In the genomic region with DNA sequence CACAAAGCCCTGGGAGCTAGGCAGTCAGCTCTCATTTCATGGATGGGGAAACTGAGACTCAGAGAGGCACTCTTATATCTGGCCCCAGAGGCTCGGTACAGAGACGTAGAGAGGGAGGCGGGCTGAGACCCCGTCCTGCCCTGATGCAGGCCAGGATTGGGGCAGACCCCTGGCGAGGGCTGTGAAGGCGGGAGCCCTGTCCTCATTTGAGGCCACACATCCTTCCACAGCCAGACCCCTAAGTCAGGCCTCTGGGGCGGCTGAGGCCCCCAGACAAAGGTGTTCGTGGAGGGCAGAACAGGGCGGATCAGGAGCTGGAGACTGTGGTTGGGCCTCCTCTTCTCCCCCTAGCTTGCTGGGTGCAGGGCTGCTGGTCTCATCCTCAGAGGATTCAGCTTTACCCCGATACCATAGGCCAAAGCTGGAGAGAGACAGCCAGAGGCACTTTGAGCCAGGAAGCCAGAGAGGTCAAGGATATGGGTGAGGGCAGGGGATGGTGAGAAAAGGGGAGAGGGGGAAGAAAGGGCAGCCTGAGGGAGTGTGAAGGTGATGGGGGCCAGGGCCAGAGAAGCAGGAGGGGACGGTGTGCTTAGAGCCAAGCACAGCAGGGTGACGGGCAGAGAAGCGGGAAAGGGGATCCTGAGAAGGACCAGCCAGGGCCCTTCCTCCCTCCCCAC, we compare ENCODE assay signal across 15 cellular contexts. TPM values are rescaled to one million over a fixed set of nuclear protein-coding genes. Genes with fewer than 3 reads are reported as not detected.
A peak's percentile ranks its signal among the peaks of the same experiment; 100 is the strongest.
DNase-seq lines count a peak whose midpoint lies in the region; ATAC-seq, FAIRE-seq and TF ChIP-seq lines count a peak whose summit lies in the region.
"Had no signal": no experiment of that assay in that cellular context is flagged by ENCODE, and none has a peak within 500 bp of the region (broad histone marks: within the 10 kb centered on the region; RNA-seq: fewer than 3 reads in every experiment).

No MANE protein-coding gene starts in this region.

- H2BK120ac ChIP-seq in neuronal stem cell (ENCODE audit: low read depth, low read length), result no peak overlapping the region

- POLR2A ChIA-PET in HepG2 (lab: Yijun Ruan, JAX), result no interaction called here

- H2BK15ac ChIP-seq in neuronal stem cell (ENCODE audit: low read length), result peak overlapping the region; percentile 98

- no peak overlapping the region for H3K23ac ChIP-seq in neuronal stem cell (ENCODE audit: low read depth, low read length, poor library complexity)

- H3K9ac ChIP-seq in liver (ENCODE audit: low read depth in 1 of 2, low read length in 2 of 2) (no peak overlapping the region), HepG2 (ENCODE audit: insufficient read depth, low read depth, low read length) (no peak overlapping the region), neuronal stem cell (ENCODE audit: low read depth, low read length, poor library complexity) (peak overlapping the region; percentile 60)

- no peak overlapping the region for H2AFZ ChIP-seq in HepG2 (ENCODE audit: low read length)
- peak overlapping the region; percentile 75 for H2AFZ ChIP-seq in neuronal stem cell (ENCODE audit: low read length)

- peak overlapping the region; percentile 13 for H3K14ac ChIP-seq in neuronal stem cell (ENCODE audit: low read length)

- H3K4me1 ChIP-seq in liver (ENCODE audit: control insufficient read depth in 4 of 4, insufficient read depth in 4 of 4, low read length in 3 of 4), result peaks cover 11 to 59% (median 34%) of the 10 kb centered on the region in 4 donors
- peaks cover 61% of the 10 kb centered on the region for H3K4me1 ChIP-seq in HepG2 (ENCODE audit: insufficient read depth, low read length)
- H3K4me1 ChIP-seq in neuronal stem cell (ENCODE audit: control insufficient read depth in 2 of 2, insufficient read depth in 1 of 2, low read depth in 1 of 2, low read length in 2 of 2), result peaks cover 17 to 36% of the 10 kb centered on the region in 2 donors
- H3K4me1 ChIP-seq in uterus, result peaks cover 0 to 20% of the 10 kb centered on the region in 2 donors

- H3K27me3 ChIP-seq in liver (ENCODE audit: control insufficient read depth in 4 of 4, insufficient read depth in 4 of 4, low read length in 3 of 4) (no peaks in the 10 kb centered on the region), HepG2 (ENCODE audit: control insufficient read depth in 1 of 2, insufficient read depth in 2 of 2, low read length in 2 of 2) (peaks cover 0 to 5% of the 10 kb centered on the region in 2 experiments; a peak in 1 of 5 replicates), dorsolateral prefrontal cortex (no peaks in the 10 kb centered on the region), neuronal stem cell (ENCODE audit: control insufficient read depth in 3 of 3, insufficient read depth in 3 of 3, low read depth in 1 of 3, low read length in 3 of 3) (peaks cover 0 to 27% (median 0%) of the 10 kb centered on the region in 3 experiments), uterus (no peaks in the 10 kb centered on the region)

- H2BK5ac ChIP-seq in neuronal stem cell (ENCODE audit: low read length), result no peak overlapping the region

- intact Hi-C loops in HepG2 (cut with micrococcal nuclease; ENCODE audit: unreplicated experiment), result no loop called here
- intact Hi-C loops in dorsolateral prefrontal cortex (cut with DNase I), result loop anchor here (5.0 kb wide), 2 partner anchors 74 to 389 kb away; no protein-coding TSS in a partner anchor
- intact Hi-C loops in uterus (cut with DNase I; ENCODE audit: low total_unique reads), result loop anchor here (5.0 kb wide), 1 partner anchor 64 kb away; no protein-coding TSS in a partner anchor

- H4K8ac ChIP-seq in neuronal stem cell (ENCODE audit: low read depth, low read length), result no peak overlapping the region

- in situ Hi-C loops in HepG2 (cut with HindIII; ENCODE audit: extremely low pct_ligation_motif_present, low pct_unique_long_range_greater_than_20kb) (no loop called here), GM13976 (cut with MboI; ENCODE audit: low sequenced_read_pairs, unreplicated experiment) (no loop called here)

- no peak for TF ChIP-seq POLR2A in HepG2 (IDR thresholded peaks at IDR 0.05; ENCODE audit: insufficient read depth in 1 of 2, low read depth in 2 of 2, low read length in 2 of 2)
- TF ChIP-seq POLR2A in uterus (IDR thresholded peaks at IDR 0.05), result no peak

- no peak for DNase-seq in HepG2 (ENCODE audit: low spot score)
- no peak for DNase-seq in dorsolateral prefrontal cortex
- no peak for DNase-seq in neuronal stem cell (ENCODE audit: low spot score)
- no peak for DNase-seq in uterus
- DNase-seq in GM13976 (ENCODE audit: low spot score), result no peak
- DNase-seq in H4 (ENCODE audit: low spot score), result no peak
- DNase-seq: activated CD8-positive, alpha-beta memory T cell treated with anti-CD3 and anti-CD28 coated beads, Interleukin-2, amount 10 ng/mL, durations not matched to agents 7 days and 5 days; foreskin melanocyte; GOT3; NCI-H446; stimulated activated CD8-positive, alpha-beta memory T cell treated with anti-CD3 and anti-CD28 coated beads, Interleukin-4, amount 100 ng/mL, for 48 hours had no signal

- CTCF ChIA-PET in HepG2 (lab: Yijun Ruan, JAX; ENCODE audit: low intra/inter-chr PET ratio, low total read pairs), result no interaction called here

- H3K79me2 ChIP-seq in HepG2 (ENCODE audit: insufficient read depth, low read length), result no peaks in the 10 kb centered on the region

- no peak for FAIRE-seq in HepG2 (lab: Jason Lieb, UNC)
- FAIRE-seq: GM18507 had no signal

- peaks cover 7 to 11% (median 9%) of the 10 kb centered on the region in 4 donors for H3K36me3 ChIP-seq in liver (ENCODE audit: control insufficient read depth in 4 of 4, insufficient read depth in 3 of 4, low read depth in 1 of 4, low read length in 3 of 4)
- H3K36me3 ChIP-seq in HepG2 (replicated peaks in 1 of 2; ENCODE audit: control insufficient read depth in 1 of 2, insufficient read depth in 2 of 2, low read length in 2 of 2), result peaks cover 8% of the 10 kb centered on the region in 2 experiments; a peak in 4 of 5 replicates
- peaks cover 9 to 22% of the 10 kb centered on the region in 2 donors for H3K36me3 ChIP-seq in neuronal stem cell (replicated peaks in 1 of 2; ENCODE audit: control insufficient read depth in 2 of 2, insufficient read depth in 2 of 2, low read length in 2 of 2)
- H3K36me3 ChIP-seq in uterus, result no peaks in the 10 kb centered on the region

- no peak overlapping the region for H4K91ac ChIP-seq in neuronal stem cell (ENCODE audit: low read depth, low read length, poor library complexity)

- no TSS peak for BruUV-seq in HepG2 (replicated peaks; lab: Mats Ljungman, UMichigan)

- TF ChIP-seq EP300 in HepG2 (IDR thresholded peaks at IDR 0.05; ENCODE audit: low read depth in 2 of 2, low read length in 2 of 2) (no peak), HepG2 (CRISPR knock-in tag; IDR thresholded peaks at IDR 0.05; ENCODE audit: borderline replicate concordance) (no peak)

- 84% methylated on average over 13 of the region's 13 CpGs for WGBS in liver
- 82% methylated on average over 8 of the region's 13 CpGs for WGBS in HepG2 (ENCODE audit: low lambda C conversion rate)
- WGBS in neuronal stem cell (ENCODE audit: extremely low coverage in 2 of 2, insufficient read length in 2 of 2, insufficient replicate concordance in 1 of 2), 2 donors, result no CpG with 5 or more reads among the region's 13 CpGs

- no peak for TF ChIP-seq CTCF in liver (IDR thresholded peaks at IDR 0.05; ENCODE audit: low read depth, low read length, missing input control)
- no peak for TF ChIP-seq CTCF in HepG2 (CRISPR knock-in tag; IDR thresholded peaks at IDR 0.05)
- TF ChIP-seq CTCF in dorsolateral prefrontal cortex (IDR thresholded peaks at IDR 0.05 in 54 of 56, conservative IDR thresholded peaks at IDR 0.05 in 2 of 56; ENCODE audit: low read depth in 1 of 56, partially characterized antibody in 56 of 56), result no peak
- TF ChIP-seq CTCF in uterus (IDR thresholded peaks at IDR 0.05), result no peak
- TF ChIP-seq CTCF in GM13976 (IDR thresholded peaks at IDR 0.05; ENCODE audit: borderline replicate concordance, control extremely low read depth, extremely low read depth, insufficient read depth, missing control alignments), result no peak

- H3K4me3 ChIP-seq in liver (ENCODE audit: low read depth in 1 of 3, low read length in 3 of 3) (no peak overlapping the region), HepG2 (replicated peaks in 1 of 3; ENCODE audit: insufficient read depth in 1 of 3, low read depth in 2 of 3, low read length in 3 of 3) (no peak overlapping the region), dorsolateral prefrontal cortex (peak overlapping the region in 11 of 59 donors; percentile 33 to 69 (median 54)), neuronal stem cell (ENCODE audit: low read length in 2 of 2) (peak overlapping the region in 1 of 2 donors; percentile 19), uterus (no peak overlapping the region)

- no peak overlapping the region for H2BK12ac ChIP-seq in neuronal stem cell (ENCODE audit: low read length)

- H3K4me2 ChIP-seq in HepG2 (ENCODE audit: low read depth, low read length), result no peak overlapping the region
- no peak overlapping the region for H3K4me2 ChIP-seq in neuronal stem cell (ENCODE audit: insufficient read depth, low read length, poor library complexity, severe bottlenecking)

- peak overlapping the region; percentile 88 for H2AK5ac ChIP-seq in neuronal stem cell (ENCODE audit: low read depth, low read length)

- peak overlapping the region; percentile 42 to 69 for H3K27ac ChIP-seq in liver (ENCODE audit: low read depth in 1 of 2, low read length in 2 of 2)
- no peak overlapping the region for H3K27ac ChIP-seq in HepG2 (ENCODE audit: extremely low read length, insufficient read depth, low read length)
- H3K27ac ChIP-seq in dorsolateral prefrontal cortex, result peak overlapping the region in 36 of 59 donors; percentile 7 to 82 (median 68)
- no peak overlapping the region for H3K27ac ChIP-seq in neuronal stem cell (replicated peaks; ENCODE audit: low read length)
- H3K27ac ChIP-seq in uterus, result peak overlapping the region; percentile 56 to 75

- H3K9me3 ChIP-seq in liver (ENCODE audit: control insufficient read depth in 4 of 4, low read length in 3 of 4), result no peaks in the 10 kb centered on the region
- H3K9me3 ChIP-seq in HepG2 (ENCODE audit: low read length), result no peaks in the 10 kb centered on the region
- H3K9me3 ChIP-seq in neuronal stem cell (replicated peaks in 1 of 2; ENCODE audit: control insufficient read depth in 2 of 2, insufficient read depth in 1 of 2, low read depth in 1 of 2, low read length in 2 of 2), result peaks cover 0 to 4% of the 10 kb centered on the region in 2 donors
- no peaks in the 10 kb centered on the region for H3K9me3 ChIP-seq in uterus

- no peak for ATAC-seq in HepG2
- no peak for ATAC-seq in activated CD4-positive, CD25-positive, alpha-beta regulatory T cell treated with anti-CD3 and anti-CD28 coated beads, Interleukin-2, amount 50 U/mL, for 24 hours
- ATAC-seq: activated CD8-positive, alpha-beta memory T cell treated with anti-CD3 and anti-CD28 coated beads, Interleukin-2, amount 10 ng/mL, durations not matched to agents 7 days and 5 days; Panc1 had no signal

- no peak overlapping the region for H3K18ac ChIP-seq in neuronal stem cell (ENCODE audit: low read length)

- no peak overlapping the region for H3K4ac ChIP-seq in neuronal stem cell (ENCODE audit: low read length)

- H4K20me1 ChIP-seq in HepG2 (ENCODE audit: insufficient read depth, low read length), result peaks cover 6% of the 10 kb centered on the region; the same call in 1 of the 2 replicates

- TF ChIP-seq RAD21 in liver (IDR thresholded peaks at IDR 0.05), result no peak
- TF ChIP-seq RAD21 in HepG2 (CRISPR knock-in tag; IDR thresholded peaks at IDR 0.05), result no peak

- peaks cover 2% of the 10 kb centered on the region for H3K79me1 ChIP-seq in neuronal stem cell (ENCODE audit: low read depth, low read length)

RNA-seq across cellular contexts. Expression of a gene that starts 0.8 kb away (rescaled TPM):
- total RNA-seq in liver (10 to 100 TPM; 10.9 to 11.9 TPM), HepG2 (2016; rRNA removed; fragmentation: Illumina TruSeq; extraction: Trizol) (0.24 TPM in 1 of 2 replicates, not detected in the other), dorsolateral prefrontal cortex (10 to 100 TPM in 39 of 120 experiments, 1 to 10 TPM in 81; 5.1 to 21.7 (median 8.7) TPM), uterus (10 to 100 TPM in 2 of 4 donors, 1 to 10 TPM in 2; 4.4 to 33.2 (median 14.2) TPM)
- polyA plus RNA-seq in liver (1 to 10 TPM; 1.3 to 5.9 TPM), HepG2 (2011; rRNA removed) (0.71 and 0.72 TPM in 2 replicates)
- 0.09 TPM in 1 of 2 replicates, not detected in the other for total RNA-seq in HepG2 (2016; cell fraction: cytosol; rRNA removed; fragmentation: Illumina TruSeq; extraction: Trizol; ENCODE audit: low read depth)
- 0.04 TPM in 1 of 2 replicates, not detected in the other for total RNA-seq in HepG2 (2016; cell fraction: insoluble cytoplasmic fraction; rRNA removed; fragmentation: Illumina TruSeq; extraction: Trizol)
- total RNA-seq in HepG2 (2016; cell fraction: membrane; rRNA removed; fragmentation: Illumina TruSeq; extraction: Trizol), result 0.07 and 0.09 TPM in 2 replicates
- total RNA-seq in HepG2 (2016; cell fraction: nucleus; rRNA removed; fragmentation: Illumina TruSeq; extraction: Trizol), result 0.16 and 0.34 TPM in 2 replicates
- 0.17 and 0.25 TPM in 2 replicates for polyA plus RNA-seq in HepG2 (2011; cell fraction: cytosol; rRNA removed)
- 7.1 and 9.1 TPM in 2 replicates for polyA plus RNA-seq in HepG2 (2011; cell fraction: nucleus; rRNA removed)
- 0.39 and 0.59 TPM in 2 replicates for polyA plus RNA-seq in HepG2 (2012)
- polyA plus RNA-seq in HepG2 (2016; cell fraction: cytosol; fragmentation: Illumina TruSeq; extraction: Trizol; ENCODE audit: low read depth), result not detected in 2 replicates
- polyA plus RNA-seq in HepG2 (2016; cell fraction: insoluble cytoplasmic fraction; fragmentation: Illumina TruSeq; extraction: Trizol; ENCODE audit: low read depth), result not detected in 2 replicates
- not detected in 2 replicates for polyA plus RNA-seq in HepG2 (2016; cell fraction: membrane; fragmentation: Illumina TruSeq; extraction: Trizol; ENCODE audit: low read depth)
- 0.44 and 0.51 TPM in 2 replicates for polyA plus RNA-seq in HepG2 (2016; cell fraction: nucleus; fragmentation: Illumina TruSeq; extraction: Trizol; ENCODE audit: insufficient read depth, low read depth)
- polyA minus RNA-seq in HepG2 (2011; rRNA and poly(A)+ RNA removed; ENCODE audit: low replicate concordance), result 0.23 and 0.68 TPM in 2 replicates
- polyA minus RNA-seq in HepG2 (2011; cell fraction: cytosol; rRNA and poly(A)+ RNA removed), result not detected in 2 replicates
- polyA minus RNA-seq in HepG2 (2011; cell fraction: nucleus; rRNA and poly(A)+ RNA removed), result 0.99 and 1.5 TPM in 2 replicates
- polyA plus RNA-seq in neuronal stem cell (2013, experiment 1 of 2), result 0.67 TPM
- polyA plus RNA-seq in neuronal stem cell (2013, experiment 2 of 2), result 0.69 TPM
- 0.06 TPM in 1 of 2 replicates, not detected in the other for total RNA-seq in H4 (2014; rRNA removed; shearing (Covaris generic))

RNA-seq across cellular contexts. Expression of a gene that starts 3.3 kb away (rescaled TPM):
- 10 to 100 TPM; 26.5 to 47.4 TPM for total RNA-seq in liver
- polyA plus RNA-seq in liver, result 10 to 100 TPM in 1 of 2 donors, 1 to 10 TPM in 1; 7.9 to 18.5 TPM
- total RNA-seq in HepG2 (2016; rRNA removed; fragmentation: Illumina TruSeq; extraction: Trizol), result 4.7 and 6.6 TPM in 2 replicates
- total RNA-seq in HepG2 (2016; cell fraction: cytosol; rRNA removed; fragmentation: Illumina TruSeq; extraction: Trizol; ENCODE audit: low read depth), result 19.7 and 24.4 TPM in 2 replicates
- total RNA-seq in HepG2 (2016; cell fraction: insoluble cytoplasmic fraction; rRNA removed; fragmentation: Illumina TruSeq; extraction: Trizol), result 5.0 and 7.1 TPM in 2 replicates
- 13.1 and 14.3 TPM in 2 replicates for total RNA-seq in HepG2 (2016; cell fraction: membrane; rRNA removed; fragmentation: Illumina TruSeq; extraction: Trizol)
- 3.3 and 3.9 TPM in 2 replicates for total RNA-seq in HepG2 (2016; cell fraction: nucleus; rRNA removed; fragmentation: Illumina TruSeq; extraction: Trizol)
- polyA plus RNA-seq in HepG2 (2011; rRNA removed), result 8.1 and 9.4 TPM in 2 replicates
- 4.3 and 6.7 TPM in 2 replicates for polyA plus RNA-seq in HepG2 (2011; cell fraction: cytosol; rRNA removed)
- 19.2 and 23.3 TPM in 2 replicates for polyA plus RNA-seq in HepG2 (2011; cell fraction: nucleus; rRNA removed)
- polyA plus RNA-seq in HepG2 (2012), result 4.5 and 5.2 TPM in 2 replicates
- 24.9 and 29.6 TPM in 2 replicates for polyA plus RNA-seq in HepG2 (2016; cell fraction: cytosol; fragmentation: Illumina TruSeq; extraction: Trizol; ENCODE audit: low read depth)
- 3.9 and 6.6 TPM in 2 replicates for polyA plus RNA-seq in HepG2 (2016; cell fraction: insoluble cytoplasmic fraction; fragmentation: Illumina TruSeq; extraction: Trizol; ENCODE audit: low read depth)
- polyA plus RNA-seq in HepG2 (2016; cell fraction: membrane; fragmentation: Illumina TruSeq; extraction: Trizol; ENCODE audit: low read depth), result 12.1 and 14.0 TPM in 2 replicates
- 6.7 and 7.6 TPM in 2 replicates for polyA plus RNA-seq in HepG2 (2016; cell fraction: nucleus; fragmentation: Illumina TruSeq; extraction: Trizol; ENCODE audit: insufficient read depth, low read depth)
- polyA minus RNA-seq in HepG2 (2011; rRNA and poly(A)+ RNA removed; ENCODE audit: low replicate concordance), result 5.6 and 7.3 TPM in 2 replicates
- polyA minus RNA-seq in HepG2 (2011; cell fraction: cytosol; rRNA and poly(A)+ RNA removed), result 5.0 TPM in 2 replicates
- polyA minus RNA-seq in HepG2 (2011; cell fraction: nucleus; rRNA and poly(A)+ RNA removed), result 6.0 and 9.0 TPM in 2 replicates
- 10 to 100 TPM in 111 of 120 experiments, 1 to 10 TPM in 9; 5.3 to 27.4 (median 14.8) TPM for total RNA-seq in dorsolateral prefrontal cortex
- polyA plus RNA-seq in neuronal stem cell (2013, experiment 1 of 2), result 4.3 TPM
- polyA plus RNA-seq in neuronal stem cell (2013, experiment 2 of 2), result 4.0 TPM
- total RNA-seq in uterus, result 10 to 100 TPM in 2 of 4 donors, 1 to 10 TPM in 2; 1.5 to 13.3 (median 8.5) TPM
- 3.2 and 4.9 TPM in 2 replicates for total RNA-seq in H4 (2014; rRNA removed; shearing (Covaris generic))

RNA-seq across cellular contexts. Expression of a gene that starts 17.7 kb away (rescaled TPM):
- total RNA-seq in liver (1 to 10 TPM; 4.8 to 7.9 TPM), HepG2 (2016; rRNA removed; fragmentation: Illumina TruSeq; extraction: Trizol) (3.3 and 7.3 TPM in 2 replicates), dorsolateral prefrontal cortex (10 to 100 TPM; 27.7 to 80.6 (median 45.9) TPM), uterus (10 to 100 TPM in 1 of 4 donors, 1 to 10 TPM in 3; 3.6 to 15.6 (median 6.8) TPM)
- polyA plus RNA-seq in liver (1 to 10 TPM in 1 of 2 donors, under 1 TPM in 1; 0.63 to 4.7 TPM), HepG2 (2011; rRNA removed) (20.0 and 26.7 TPM in 2 replicates)
- 0.97 and 1.3 TPM in 2 replicates for total RNA-seq in HepG2 (2016; cell fraction: cytosol; rRNA removed; fragmentation: Illumina TruSeq; extraction: Trizol; ENCODE audit: low read depth)
- 2.0 and 8.1 TPM in 2 replicates for total RNA-seq in HepG2 (2016; cell fraction: insoluble cytoplasmic fraction; rRNA removed; fragmentation: Illumina TruSeq; extraction: Trizol)
- 4.2 and 4.8 TPM in 2 replicates for total RNA-seq in HepG2 (2016; cell fraction: membrane; rRNA removed; fragmentation: Illumina TruSeq; extraction: Trizol)
- total RNA-seq in HepG2 (2016; cell fraction: nucleus; rRNA removed; fragmentation: Illumina TruSeq; extraction: Trizol), result 6.5 and 9.2 TPM in 2 replicates
- 24.6 and 32.6 TPM in 2 replicates for polyA plus RNA-seq in HepG2 (2011; cell fraction: cytosol; rRNA removed)
- 23.0 and 27.0 TPM in 2 replicates for polyA plus RNA-seq in HepG2 (2011; cell fraction: nucleus; rRNA removed)
- polyA plus RNA-seq in HepG2 (2012), result 23.6 and 32.7 TPM in 2 replicates
- 1.1 and 1.6 TPM in 2 replicates for polyA plus RNA-seq in HepG2 (2016; cell fraction: cytosol; fragmentation: Illumina TruSeq; extraction: Trizol; ENCODE audit: low read depth)
- polyA plus RNA-seq in HepG2 (2016; cell fraction: insoluble cytoplasmic fraction; fragmentation: Illumina TruSeq; extraction: Trizol; ENCODE audit: low read depth), result 3.0 and 4.3 TPM in 2 replicates
- 2.7 and 2.9 TPM in 2 replicates for polyA plus RNA-seq in HepG2 (2016; cell fraction: membrane; fragmentation: Illumina TruSeq; extraction: Trizol; ENCODE audit: low read depth)
- polyA plus RNA-seq in HepG2 (2016; cell fraction: nucleus; fragmentation: Illumina TruSeq; extraction: Trizol; ENCODE audit: insufficient read depth, low read depth), result 12.1 and 13.4 TPM in 2 replicates
- polyA minus RNA-seq in HepG2 (2011; rRNA and poly(A)+ RNA removed; ENCODE audit: low replicate concordance), result 35.9 and 121 TPM in 2 replicates
- 22.7 and 26.1 TPM in 2 replicates for polyA minus RNA-seq in HepG2 (2011; cell fraction: cytosol; rRNA and poly(A)+ RNA removed)
- 18.9 and 19.1 TPM in 2 replicates for polyA minus RNA-seq in HepG2 (2011; cell fraction: nucleus; rRNA and poly(A)+ RNA removed)
- 11.3 TPM for polyA plus RNA-seq in neuronal stem cell (2013, experiment 1 of 2)
- 11.0 TPM for polyA plus RNA-seq in neuronal stem cell (2013, experiment 2 of 2)
- 2.9 and 4.7 TPM in 2 replicates for total RNA-seq in H4 (2014; rRNA removed; shearing (Covaris generic))

RNA-seq across cellular contexts. Expression of a gene that starts 38.3 kb away (rescaled TPM):
- total RNA-seq in liver, result 100 to 1,000 TPM; 103 to 110 TPM
- polyA plus RNA-seq in liver, result 10 to 100 TPM; 50.2 to 61.1 TPM
- total RNA-seq in HepG2 (2016; rRNA removed; fragmentation: Illumina TruSeq; extraction: Trizol), result 112 and 318 TPM in 2 replicates
- 27.9 and 29.6 TPM in 2 replicates for total RNA-seq in HepG2 (2016; cell fraction: cytosol; rRNA removed; fragmentation: Illumina TruSeq; extraction: Trizol; ENCODE audit: low read depth)
- total RNA-seq in HepG2 (2016; cell fraction: insoluble cytoplasmic fraction; rRNA removed; fragmentation: Illumina TruSeq; extraction: Trizol), result 104 and 284 TPM in 2 replicates
- 59.5 and 61.6 TPM in 2 replicates for total RNA-seq in HepG2 (2016; cell fraction: membrane; rRNA removed; fragmentation: Illumina TruSeq; extraction: Trizol)
- 124 and 135 TPM in 2 replicates for total RNA-seq in HepG2 (2016; cell fraction: nucleus; rRNA removed; fragmentation: Illumina TruSeq; extraction: Trizol)
- 179 and 195 TPM in 2 replicates for polyA plus RNA-seq in HepG2 (2011; rRNA removed)
- polyA plus RNA-seq in HepG2 (2011; cell fraction: cytosol; rRNA removed), result 79.1 and 90.7 TPM in 2 replicates
- 265 and 296 TPM in 2 replicates for polyA plus RNA-seq in HepG2 (2011; cell fraction: nucleus; rRNA removed)
- 129 and 145 TPM in 2 replicates for polyA plus RNA-seq in HepG2 (2012)
- 15.0 and 17.7 TPM in 2 replicates for polyA plus RNA-seq in HepG2 (2016; cell fraction: cytosol; fragmentation: Illumina TruSeq; extraction: Trizol; ENCODE audit: low read depth)
- polyA plus RNA-seq in HepG2 (2016; cell fraction: insoluble cytoplasmic fraction; fragmentation: Illumina TruSeq; extraction: Trizol; ENCODE audit: low read depth), result 300 and 377 TPM in 2 replicates
- 37.4 and 39.7 TPM in 2 replicates for polyA plus RNA-seq in HepG2 (2016; cell fraction: membrane; fragmentation: Illumina TruSeq; extraction: Trizol; ENCODE audit: low read depth)
- 245 and 257 TPM in 2 replicates for polyA plus RNA-seq in HepG2 (2016; cell fraction: nucleus; fragmentation: Illumina TruSeq; extraction: Trizol; ENCODE audit: insufficient read depth, low read depth)
- polyA minus RNA-seq in HepG2 (2011; rRNA and poly(A)+ RNA removed; ENCODE audit: low replicate concordance), result 401 and 410 TPM in 2 replicates
- 275 and 377 TPM in 2 replicates for polyA minus RNA-seq in HepG2 (2011; cell fraction: cytosol; rRNA and poly(A)+ RNA removed)
- polyA minus RNA-seq in HepG2 (2011; cell fraction: nucleus; rRNA and poly(A)+ RNA removed), result 189 and 229 TPM in 2 replicates
- 100 to 1,000 TPM; 220 to 305 (median 265) TPM for total RNA-seq in dorsolateral prefrontal cortex
- polyA plus RNA-seq in neuronal stem cell (2013, experiment 1 of 2), result 95.4 TPM
- polyA plus RNA-seq in neuronal stem cell (2013, experiment 2 of 2), result 97.1 TPM
- 100 to 1,000 TPM; 123 to 413 (median 243) TPM for total RNA-seq in uterus
- total RNA-seq in H4 (2014; rRNA removed; shearing (Covaris generic)), result 77.5 and 84.5 TPM in 2 replicates

Comparison
In these comparisons a context has a peak if more than half of its experiments do, and no peak if none do; other contexts are left out.
1. H3K27ac ChIP-seq: peak in liver (2 of 2), dorsolateral prefrontal cortex (36 of 59) and uterus (2 of 2); none in HepG2 (single experiment) and neuronal stem cell (single experiment).